In genomic region chr16:80527297-80527696, GRCh38 we compare ENCODE assay signal across 8 cellular contexts. TPM values are rescaled to one million over a fixed set of nuclear protein-coding genes. Genes with fewer than 3 reads are reported as not detected.
DNase-seq lines count a peak whose midpoint lies in the region; ATAC-seq, FAIRE-seq and TF ChIP-seq lines count a peak whose summit lies in the region.

No MANE protein-coding gene starts in this region.

- TF ChIP-seq CTCF in A549 (IDR thresholded peaks at IDR 0.05), result peak; percentile 27; the same call in 1 of the 3 replicates
- TF ChIP-seq CTCF in GM13976 (IDR thresholded peaks at IDR 0.05; ENCODE audit: borderline replicate concordance, control extremely low read depth, extremely low read depth, insufficient read depth, missing control alignments), result peak; percentile 71
- peak; percentile 76 for TF ChIP-seq CTCF in LNCaP clone FGC (IDR thresholded peaks at IDR 0.05; ENCODE audit: control insufficient read depth, extremely low read depth, insufficient read depth)
- TF ChIP-seq CTCF in gastroesophageal sphincter (IDR thresholded peaks at IDR 0.05), result peak in 1 of 4 experiments; percentile 18

- DNase-seq in A549 (ENCODE audit: low read depth in 1 of 2, low spot score in 1 of 2) (peak in 1 of 2 experiments; percentile 37), GM13976 (ENCODE audit: low spot score) (peak; percentile 60), LNCaP clone FGC (ENCODE audit: low read depth) (no peak), germinal center (ENCODE audit: low spot score) (peak; percentile 62)
- DNase-seq in activated CD4-positive, alpha-beta T cell treated with anti-CD3 and anti-CD28 coated beads, Interleukin-2, amount 50 U/mL, for 48 hours, result peak; percentile 62 to 74
- peak; percentile 73 for DNase-seq in stimulated activated CD8-positive, alpha-beta memory T cell treated with anti-CD3 and anti-CD28 coated beads, Interleukin-4, amount 100 ng/mL, for 48 hours

- H3K36me3 ChIP-seq in gastroesophageal sphincter, result no peaks in the 10 kb centered on the region

- ATAC-seq in A549 (peak in 1 of 2 experiments; percentile 72; a peak in 3 of 6 replicates), HG02870 (IDR thresholded peaks at IDR 0.05; ENCODE audit: unreplicated experiment) (no peak), gastroesophageal sphincter (no peak)

- H3K4me1 ChIP-seq in A549 (no peaks in the 10 kb centered on the region), gastroesophageal sphincter (no peaks in the 10 kb centered on the region)

- H3K4me3 ChIP-seq in A549 (no peak overlapping the region), LNCaP clone FGC (ENCODE audit: low read depth, low read length) (no peak overlapping the region), gastroesophageal sphincter (no peak overlapping the region)

- H3K27me3 ChIP-seq in gastroesophageal sphincter, result peaks cover 18% of the 10 kb centered on the region

- H3K4me2 ChIP-seq in A549, result no peak overlapping the region

- no peak for TF ChIP-seq POLR2A in A549 (IDR thresholded peaks at IDR 0.05; ENCODE audit: low read length)
- TF ChIP-seq POLR2A in gastroesophageal sphincter (IDR thresholded peaks at IDR 0.05), result no peak

- no peak for FAIRE-seq in A549 (lab: Jason Lieb, UNC)

- in situ Hi-C loops in GM13976 (cut with MboI; ENCODE audit: low sequenced_read_pairs, unreplicated experiment), result loop anchor here (10.0 kb wide), 1 partner anchor 298 kb away; no protein-coding TSS in a partner anchor

- H3K9me3 ChIP-seq in A549 (no peaks in the 10 kb centered on the region), gastroesophageal sphincter (no peaks in the 10 kb centered on the region)

- 7% methylated on average over 5 of the region's 5 CpGs for WGBS in A549 (ENCODE audit: missing lambda C conversion rate)
- WGBS in gastroesophageal sphincter (ENCODE audit: low coverage in 1 of 2), 2 donors, result 11 to 32% methylated on average over 3 to 5 of the region's 5 CpGs

- POLR2A ChIA-PET in A549 (lab: Yijun Ruan, JAX), result no interaction called here

- CTCF ChIA-PET in A549 (lab: Yijun Ruan, JAX), result interaction anchor here (0.7 to 2.4 kb wide), 10 partner anchors 9 to 925 kb away, joined by 3 to 19 read pairs (median 4); partner anchors contain the start of gene DYNLRB2

- no peak for TF ChIP-seq EP300 in A549 (IDR thresholded peaks at IDR 0.05)
- TF ChIP-seq EP300 in gastroesophageal sphincter (IDR thresholded peaks at IDR 0.05), result no peak

- H3K27ac ChIP-seq in A549, result no peak overlapping the region
- no peak overlapping the region for H3K27ac ChIP-seq in gastroesophageal sphincter

- TF ChIP-seq RAD21 in A549 (conservative IDR thresholded peaks at IDR 0.05 in 1 of 2, IDR thresholded peaks at IDR 0.05 in 1 of 2), result peak; percentile 22 to 57; a peak in 2 of 5 replicates

TF ChIP-seq in A549, 52 proteins besides CTCF, POLR2A, EP300 and RAD21:
- no peak for TF ChIP-seq EHMT2 (IDR thresholded peaks at IDR 0.05; ENCODE audit: low read depth)
- TF ChIP-seq MAFK (IDR thresholded peaks at IDR 0.05; ENCODE audit: partially characterized antibody), result peak; percentile 88
TF ChIP-seq in A549: peak in this region for 1.

RNA-seq across cellular contexts. Expression of gene DYNLRB2, which starts 13.5 kb away (rescaled TPM):
- polyA plus RNA-seq in A549 (2011; rRNA removed) (0.25 TPM in 1 of 2 replicates, not detected in the other), A549 (2017; fragmentation: RNase III; extraction: RNeasy Plus Mini Kit Qiagen cat#74134 plus additional on column Dnase treatment) (0.25 TPM in 1 of 3 replicates, not detected in the others)
- not detected in 2 replicates for polyA plus RNA-seq in A549 (2012; cell fraction: cytosol; rRNA removed)
- not detected in 2 replicates for polyA plus RNA-seq in A549 (2012; cell fraction: nucleus; rRNA removed)
- polyA minus RNA-seq in A549 (2011; rRNA and poly(A)+ RNA removed), result not detected in 2 replicates
- 1 to 10 TPM in 3 of 4 donors, not detected in 1; 1.2 to 2.3 (median 1.9) TPM for total RNA-seq in gastroesophageal sphincter
